8 cellular contexts compared by ENCODE assay signal in the genomic region with DNA sequence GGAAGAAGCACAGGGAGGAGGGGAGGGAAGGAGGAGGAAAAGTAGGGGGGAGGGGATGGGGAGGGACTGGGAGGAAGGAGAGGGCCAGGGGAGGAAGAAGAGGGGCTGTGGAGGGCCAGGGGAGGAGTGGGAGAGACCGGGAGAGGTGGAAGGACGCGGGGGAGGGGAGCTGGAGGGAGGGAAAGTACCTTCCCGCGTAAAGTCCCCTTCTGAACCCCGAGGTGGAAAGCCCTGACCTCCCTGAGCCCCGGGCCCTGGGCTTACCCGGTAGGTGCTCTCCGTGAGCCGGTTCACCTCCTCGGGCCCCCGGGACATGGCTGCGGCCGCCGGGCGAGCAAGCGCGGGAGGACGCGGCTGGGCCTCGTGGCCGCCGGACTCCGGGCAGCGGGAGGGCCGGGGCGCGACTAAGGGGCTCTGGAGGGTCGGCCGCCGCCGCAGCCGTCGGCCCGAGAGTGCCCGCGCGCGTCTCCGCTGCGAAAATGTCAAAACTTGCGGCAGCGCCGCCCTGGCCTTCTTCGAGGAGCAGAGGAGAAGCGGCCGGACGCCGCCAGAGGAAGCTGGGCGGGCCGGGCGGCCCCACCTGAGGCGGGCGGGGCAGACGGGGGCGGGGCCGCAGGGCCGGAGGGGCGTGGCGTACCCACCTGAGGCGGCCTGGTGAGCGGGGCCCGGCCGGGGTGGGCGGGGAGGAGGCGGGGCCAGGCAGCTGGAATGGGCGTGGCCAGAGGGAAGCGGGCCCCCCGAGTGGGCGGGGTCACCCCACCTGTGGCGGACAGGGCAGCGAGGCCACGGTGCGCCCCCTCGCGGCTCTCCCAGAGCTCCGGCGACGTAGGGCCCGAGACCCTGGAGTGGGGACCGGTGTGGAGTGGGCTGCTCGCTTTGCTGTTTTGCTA.
DNase-seq lines count a peak whose midpoint lies in the region; ATAC-seq lines count a peak whose summit lies in the region.

A gene with protein sequence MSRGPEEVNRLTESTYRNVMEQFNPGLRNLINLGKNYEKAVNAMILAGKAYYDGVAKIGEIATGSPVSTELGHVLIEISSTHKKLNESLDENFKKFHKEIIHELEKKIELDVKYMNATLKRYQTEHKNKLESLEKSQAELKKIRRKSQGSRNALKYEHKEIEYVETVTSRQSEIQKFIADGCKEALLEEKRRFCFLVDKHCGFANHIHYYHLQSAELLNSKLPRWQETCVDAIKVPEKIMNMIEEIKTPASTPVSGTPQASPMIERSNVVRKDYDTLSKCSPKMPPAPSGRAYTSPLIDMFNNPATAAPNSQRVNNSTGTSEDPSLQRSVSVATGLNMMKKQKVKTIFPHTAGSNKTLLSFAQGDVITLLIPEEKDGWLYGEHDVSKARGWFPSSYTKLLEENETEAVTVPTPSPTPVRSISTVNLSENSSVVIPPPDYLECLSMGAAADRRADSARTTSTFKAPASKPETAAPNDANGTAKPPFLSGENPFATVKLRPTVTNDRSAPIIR (minus strand): TSS at position 553 of the 890 bp plus-strand sequence. CDS start 238 bp downstream, at position 315.

- ATAC-seq in GM18498 (IDR thresholded peaks at IDR 0.05; ENCODE audit: unreplicated experiment) (peak; percentile 86), HG02938 (IDR thresholded peaks at IDR 0.05; ENCODE audit: unreplicated experiment) (peak; percentile 71), GM18870 (IDR thresholded peaks at IDR 0.05; ENCODE audit: unreplicated experiment) (no peak)

- DNase-seq in NCI-H187 (lab: John Stamatoyannopoulos, UW), result peak; percentile 93 to 95
- DNase-seq in UCSD-AML1 (lab: John Stamatoyannopoulos, UW; ENCODE audit: unreplicated experiment), result peak; percentile 58
- peak; percentile 44 to 93 for DNase-seq in T47D (ENCODE audit: low read depth in 1 of 2, low spot score in 1 of 2)
- peak; percentile 98 for DNase-seq in islet precursor cell
- DNase-seq in stimulated activated CD4-positive, alpha-beta T cell treated with anti-CD3 and anti-CD28 coated beads, Interleukin-1b, Interleukin-23, amount 100 ng/mL, for 4 hours (ENCODE audit: low read depth in 2 of 2), result peak; percentile 75 to 76

- in situ Hi-C loops in T47D (cut with HindIII; ENCODE audit: low pct_unique_long_range_greater_than_20kb, low sequenced_read_pairs), result no loop called here
